In genomic region chr2:23828986-23829385, GRCh38 we compare ENCODE assay signal across 16 cellular contexts.
"Had no signal": no experiment of that assay in that cellular context is flagged by ENCODE, and none has a peak within 500 bp of the region (broad histone marks: within the 10 kb centered on the region; RNA-seq: fewer than 3 reads in every experiment).

No MANE protein-coding gene starts in this region.

- H3K27ac ChIP-seq: adrenal gland, testis had no signal

- H3K9me3 Mint-ChIP-seq: activated naive CD4-positive, alpha-beta T cell treated with anti-CD3 and anti-CD28 coated beads for 36 hours; immature natural killer cell; nephron; stimulated activated naive CD8-positive, alpha-beta T cell treated with anti-CD3 and anti-CD28 coated beads, Interleukin-15, amount 100 ng/mL, for 72 hours; T-helper 1 cell treated with Interleukin-12 subunit alpha and Interleukin-12 subunit beta and Interleukin-4 antibody, amounts not matched to agents 30 μg/mL and 1 μg/mL, for 36 hours; WTC11 had no signal

- H3K4me1 ChIP-seq: adrenal gland, testis had no signal

- H3K27ac Mint-ChIP-seq: activated naive CD4-positive, alpha-beta T cell treated with anti-CD3 and anti-CD28 coated beads for 36 hours; nephron; stimulated activated naive CD8-positive, alpha-beta T cell treated with anti-CD3 and anti-CD28 coated beads, Interleukin-15, amount 100 ng/mL, for 72 hours; T-helper 1 cell treated with Interleukin-12 subunit alpha and Interleukin-12 subunit beta and Interleukin-4 antibody, amounts not matched to agents 30 μg/mL and 1 μg/mL, for 36 hours had no signal

- H3K9me3 ChIP-seq: adrenal gland, testis had no signal

- DNase-seq: activated CD4-positive, alpha-beta T cell treated with anti-CD3 and anti-CD28 coated beads for 48 hours; activated CD8-positive, alpha-beta memory T cell treated with anti-CD3 and anti-CD28 coated beads for 24 hours; activated naive CD4-positive, alpha-beta T cell treated with anti-CD3 and anti-CD28 coated beads for 36 hours; adrenal gland; central memory CD4-positive, alpha-beta T cell; cortex of kidney; effector CD8-positive, alpha-beta T cell; glutamatergic neuron; immature natural killer cell; stimulated activated CD4-positive, alpha-beta T cell treated with anti-CD3 and anti-CD28 coated beads, Interleukin-15, amount 100 ng/mL, for 24 hours; stimulated activated CD4-positive, alpha-beta T cell treated with anti-CD3 and anti-CD28 coated beads, Interleukin-4, amount 100 ng/mL, for 24 hours; stimulated activated naive CD8-positive, alpha-beta T cell treated with anti-CD3 and anti-CD28 coated beads, Interleukin-15, amount 100 ng/mL, for 72 hours; testis had no signal

- H3K4me3 ChIP-seq: adrenal gland, testis had no signal

- H3K4me1 Mint-ChIP-seq: nephron, WTC11 had no signal

- H3K27me3 Mint-ChIP-seq: stimulated activated naive CD8-positive, alpha-beta T cell treated with anti-CD3 and anti-CD28 coated beads, Interleukin-15, amount 100 ng/mL, for 72 hours had no signal

- H3K4me3 Mint-ChIP-seq: activated naive CD4-positive, alpha-beta T cell treated with anti-CD3 and anti-CD28 coated beads for 36 hours; immature natural killer cell; nephron; stimulated activated naive CD8-positive, alpha-beta T cell treated with anti-CD3 and anti-CD28 coated beads, Interleukin-15, amount 100 ng/mL, for 72 hours; T-helper 1 cell treated with Interleukin-12 subunit alpha and Interleukin-12 subunit beta and Interleukin-4 antibody, amounts not matched to agents 30 μg/mL and 1 μg/mL, for 36 hours; WTC11 had no signal

- H3K36me3 Mint-ChIP-seq: WTC11 had no signal

- H3K27me3 ChIP-seq: adrenal gland, testis had no signal
